In genomic region chr7:23347682-23348180, GRCh38 we compare ENCODE assay signal across 7 cellular contexts. TPM values are rescaled to one million over a fixed set of nuclear protein-coding genes. Genes with fewer than 3 reads are reported as not detected.
DNase-seq lines count a peak whose midpoint lies in the region; ATAC-seq, FAIRE-seq and TF ChIP-seq lines count a peak whose summit lies in the region.

No MANE protein-coding gene starts in this region.

- peaks cover 25% of the 10 kb centered on the region for H3K36me3 Mint-ChIP-seq in progenitor cell of endocrine pancreas (ENCODE audit: insufficient read depth)

- peak overlapping the region; percentile 45 for H3K27ac Mint-ChIP-seq in progenitor cell of endocrine pancreas

- no peaks in the 10 kb centered on the region for H3K4me1 Mint-ChIP-seq in progenitor cell of endocrine pancreas (ENCODE audit: low read depth)

- peak; percentile 76 for FAIRE-seq in GM12891 (lab: Jason Lieb, UNC)

- ATAC-seq in GM21528 (IDR thresholded peaks at IDR 0.05; ENCODE audit: low FRiP score, unreplicated experiment): no peak

- H3K4me3 ChIP-seq in cardiac fibroblast (replicated peaks in 1 of 2; ENCODE audit: low read depth in 2 of 2, low read length in 2 of 2): peak overlapping the region in 1 of 2 donors; percentile 15

- no peaks in the 10 kb centered on the region for H3K9me3 Mint-ChIP-seq in progenitor cell of endocrine pancreas (ENCODE audit: low read depth)

- H3K4me3 Mint-ChIP-seq in progenitor cell of endocrine pancreas (ENCODE audit: low read depth): no peak overlapping the region

- H3K27me3 Mint-ChIP-seq in progenitor cell of endocrine pancreas: no peaks in the 10 kb centered on the region

- DNase-seq in GM12891 (ENCODE audit: insufficient read length, low spot score) (no peak), NCI-H2227 treated with DMSO at 0.1 percent for 48 hours (lab: John Stamatoyannopoulos, UW) (peak; percentile 44), cardiac fibroblast (ENCODE audit: low read depth in 2 of 2) (peak; percentile 83 to 84), progenitor cell of endocrine pancreas (ENCODE audit: low spot score, unreplicated experiment) (no peak), C1 segment of cervical spinal cord (lab: John Stamatoyannopoulos, UW) (no peak)
- DNase-seq in stimulated activated CD8-positive, alpha-beta memory T cell treated with anti-CD3 and anti-CD28 coated beads, Interleukin-4, amount 100 ng/mL, for 48 hours: no peak

- TF ChIP-seq CTCF in cardiac fibroblast (IDR thresholded peaks at IDR 0.05; ENCODE audit: low read depth, low read length) (no peak), progenitor cell of endocrine pancreas (IDR thresholded peaks at IDR 0.05; ENCODE audit: unreplicated experiment) (no peak)

- TF ChIP-seq POLR2A in GM12891 (IDR thresholded peaks at IDR 0.05; ENCODE audit: low read depth, low read length): no peak

TF ChIP-seq in GM12891, 5 proteins besides CTCF, POLR2A, EP300 and RAD21:
- TF ChIP-seq TAF1 (IDR thresholded peaks at IDR 0.05; ENCODE audit: low read depth, low read length) (no peak), PAX5 (IDR thresholded peaks at IDR 0.05; ENCODE audit: insufficient read depth, low read length, severe bottlenecking) (no peak), POLR2AphosphoS5 (IDR thresholded peaks at IDR 0.05; ENCODE audit: low read depth, low read length) (no peak), SPI1 (IDR thresholded peaks at IDR 0.05; ENCODE audit: low read depth, low read length) (peak; percentile 45)

RNA-seq across cellular contexts. Expression of gene MALSU1, which starts 48.6 kb away (rescaled TPM):
- 61.7 TPM for polyA plus RNA-seq in GM12891 (2012; ENCODE audit: low read depth, missing spikeins)
- 47.2 and 50.4 TPM in 2 replicates for total RNA-seq in progenitor cell of endocrine pancreas

Comparison
In these comparisons a context has a peak if more than half of its experiments do, and no peak if none do; other contexts are left out.
1. DNase-seq: peak in NCI-H2227 treated with DMSO at 0.1 percent for 48 hours (single experiment) and cardiac fibroblast (2 of 2); none in GM12891 (single experiment), progenitor cell of endocrine pancreas (single experiment), C1 segment of cervical spinal cord (0 of 14) and stimulated activated CD8-positive, alpha-beta memory T cell treated with anti-CD3 and anti-CD28 coated beads, Interleukin-4, amount 100 ng/mL, for 48 hours (single experiment).